In the genomic region with DNA sequence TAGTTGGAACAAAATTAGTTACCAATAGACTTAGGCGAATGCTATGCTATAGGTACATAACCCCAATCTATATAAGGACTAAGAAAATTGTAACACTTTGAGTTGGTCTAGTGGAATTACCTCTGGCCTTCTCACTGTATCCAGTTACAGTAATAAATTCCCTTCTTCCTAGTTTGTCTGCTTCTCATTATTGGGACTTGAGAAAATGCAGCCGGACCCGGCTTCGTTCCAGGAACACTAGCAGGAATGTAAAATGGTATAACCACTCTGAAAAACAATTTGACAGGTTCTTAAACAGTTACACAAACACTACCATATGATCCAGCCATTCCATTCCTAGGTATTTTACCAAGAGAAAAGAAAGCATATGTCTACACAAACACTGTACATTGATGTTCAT, we compare ENCODE assay signal across 17 cellular contexts.
"Had no signal": no experiment of that assay in that cellular context is flagged by ENCODE, and none has a peak within 500 bp of the region (broad histone marks: within the 10 kb centered on the region; RNA-seq: fewer than 3 reads in every experiment).

No MANE protein-coding gene starts in this region.

- H3K9me3 ChIP-seq: SJCRH30, thyroid gland had no signal

- H3K4me3 ChIP-seq: SJCRH30, thyroid gland had no signal

- ATAC-seq: activated T-cell treated with anti-CD3 and anti-CD28 coated beads, Interleukin-2, amount 50 U/mL, for 4 hours; T-cell had no signal

- DNase-seq: activated CD4-positive, alpha-beta T cell treated with anti-CD3 and anti-CD28 coated beads for 1 hour; activated CD8-positive, alpha-beta memory T cell treated with anti-CD3 and anti-CD28 coated beads for 24 hours; activated CD8-positive, alpha-beta memory T cell treated with anti-CD3 and anti-CD28 coated beads, Interleukin-2, amount 50 U/mL, for 4 hours; activated naive CD4-positive, alpha-beta T cell; activated T-cell treated with anti-CD3 and anti-CD28 coated beads, Interleukin-2, amount 50 U/mL, for 4 hours; dermis blood vessel endothelial cell; effector CD8-positive, alpha-beta T cell; erythroblast; kidney glomerular epithelial cell; occipital lobe; posterior cingulate gyrus; stimulated activated CD4-positive, alpha-beta T cell treated with anti-CD3 and anti-CD28 coated beads, Interleukin-4, amount 100 ng/mL, for 24 hours; stimulated activated naive CD4-positive, alpha-beta T cell treated with Interleukin-2 at 50 U/mL for 16 hours; substantia nigra; T-cell; thyroid gland had no signal

- H3K36me3 ChIP-seq: SJCRH30, thyroid gland had no signal

- H3K4me1 ChIP-seq: SJCRH30, thyroid gland had no signal

- H3K27me3 ChIP-seq: SJCRH30, thyroid gland had no signal

- H3K27ac ChIP-seq: SJCRH30, thyroid gland had no signal
